Comparison of ENCODE assay signal across 12 cellular contexts in the genomic region with DNA sequence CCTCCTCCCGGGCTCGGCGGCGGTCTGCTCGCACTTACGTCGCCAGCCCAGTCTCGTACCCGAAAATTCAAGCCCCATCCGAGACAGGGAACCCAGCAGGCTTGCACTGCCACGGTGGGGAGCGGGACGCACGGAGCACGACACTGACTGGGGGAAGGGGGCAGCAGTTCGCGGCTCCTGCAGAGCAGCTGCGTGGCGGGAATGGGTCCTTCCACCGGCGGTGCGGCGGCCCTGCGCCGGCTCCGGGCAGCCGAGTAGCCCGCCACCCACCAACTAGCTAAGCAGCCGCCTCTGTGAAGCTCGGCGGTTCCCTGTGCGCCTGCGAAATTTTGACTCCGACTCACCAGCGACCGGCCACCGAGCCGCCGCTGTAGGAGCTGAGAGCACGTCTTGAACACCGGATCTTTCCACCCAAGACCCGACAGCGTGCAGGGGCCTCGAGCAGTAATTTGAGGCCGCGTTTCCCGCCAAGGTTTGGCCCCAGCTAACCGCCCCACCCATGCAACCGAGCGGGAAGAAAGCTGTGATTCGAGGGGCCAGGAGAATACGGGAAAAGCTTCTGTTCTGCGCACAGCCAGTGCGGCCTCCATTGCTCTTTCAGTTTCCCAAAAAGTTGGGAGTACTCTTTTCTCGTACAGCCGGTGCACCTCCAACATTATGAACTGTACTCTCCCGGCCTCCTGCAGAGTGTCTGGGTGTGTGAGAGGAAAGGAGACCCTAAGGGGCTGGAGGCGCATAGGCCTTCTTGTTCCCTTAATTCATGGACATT. TPM values are rescaled to one million over a fixed set of nuclear protein-coding genes. Genes with fewer than 3 reads are reported as not detected.
DNase-seq lines count a peak whose midpoint lies in the region; ATAC-seq and TF ChIP-seq lines count a peak whose summit lies in the region.
"Had no signal": no experiment of that assay in that cellular context is flagged by ENCODE, and none has a peak within 500 bp of the region (broad histone marks: within the 10 kb centered on the region; RNA-seq: fewer than 3 reads in every experiment).

No MANE protein-coding gene starts in this region.

- no peak for ATAC-seq in stimulated activated naive CD8-positive, alpha-beta T cell treated with anti-CD3 and anti-CD28 coated beads, Interleukin-15, Interleukin-2, amounts not matched to agents 100 U/mL and 50 U/mL, for 24 hours
- ATAC-seq in omental fat pad (ENCODE audit: low FRiP score), result no peak

- peak; percentile 30 for DNase-seq in activated T-cell treated with anti-CD3 and anti-CD28 coated beads, Interleukin-2, amount 50 U/mL, for 1 hour
- no peak for DNase-seq in activated T-cell treated with anti-CD3 and anti-CD28 coated beads for 4 hours
- DNase-seq in activated naive CD4-positive, alpha-beta T cell treated with anti-CD3 and anti-CD28 coated beads, Interleukin-2, amount 50 U/mL, for 16 hours, result peak; percentile 26
- DNase-seq in iPS-NIHi7 (ENCODE audit: extremely low spot score), result peak; percentile 40
- DNase-seq in stimulated activated naive CD8-positive, alpha-beta T cell treated with anti-CD3 and anti-CD28 coated beads, Interleukin-15, Interleukin-2, amounts not matched to agents 100 U/mL and 50 U/mL, for 24 hours, result peak; percentile 15
- DNase-seq in GM19240 (ENCODE audit: insufficient read length, low spot score), result no peak
- DNase-seq in putamen (ENCODE audit: low spot score), result no peak
- no peak for DNase-seq in omental fat pad (ENCODE audit: low spot score)
- DNase-seq: colonic mucosa, NCI-H2029 treated with DMSO at 0.1 percent for 48 hours had no signal

- no peak for TF ChIP-seq CTCF in omental fat pad (IDR thresholded peaks at IDR 0.05)

RNA-seq across cellular contexts. Expression of gene MCIDAS, which starts 3.7 kb away (rescaled TPM):
- total RNA-seq in omental fat pad, result not detected
- total RNA-seq: activated T-helper 2 cell treated with anti-CD3 and anti-CD28 coated beads, Interferon-gamma antibody, Interleukin-2, Interleukin-4, amounts not matched to agents 10 μg/mL and 5 μg/mL and 100 μg/mL, durations not matched to agents 14 hours and 24 hours and 36 hours; myocyte had no signal

RNA-seq across cellular contexts. Expression of gene CCNO, which starts 10.0 kb away (rescaled TPM):
- total RNA-seq in omental fat pad, result not detected

RNA-seq across cellular contexts. Expression of gene CDC20B, which starts 50.4 kb away (rescaled TPM):
- not detected for total RNA-seq in omental fat pad
- total RNA-seq: colonic mucosa, myocyte had no signal

Comparison
In these comparisons a context has a peak if more than half of its experiments do, and no peak if none do; other contexts are left out.
1. DNase-seq: peak in activated T-cell treated with anti-CD3 and anti-CD28 coated beads, Interleukin-2, amount 50 U/mL, for 1 hour (single experiment), activated naive CD4-positive, alpha-beta T cell treated with anti-CD3 and anti-CD28 coated beads, Interleukin-2, amount 50 U/mL, for 16 hours (single experiment), iPS-NIHi7 (single experiment) and stimulated activated naive CD8-positive, alpha-beta T cell treated with anti-CD3 and anti-CD28 coated beads, Interleukin-15, Interleukin-2, amounts not matched to agents 100 U/mL and 50 U/mL, for 24 hours (single experiment); none in activated T-cell treated with anti-CD3 and anti-CD28 coated beads for 4 hours (single experiment), GM19240 (single experiment), putamen (single experiment) and omental fat pad (single experiment).